ENCODE assay signal across 1 cellular context in the genomic region with DNA sequence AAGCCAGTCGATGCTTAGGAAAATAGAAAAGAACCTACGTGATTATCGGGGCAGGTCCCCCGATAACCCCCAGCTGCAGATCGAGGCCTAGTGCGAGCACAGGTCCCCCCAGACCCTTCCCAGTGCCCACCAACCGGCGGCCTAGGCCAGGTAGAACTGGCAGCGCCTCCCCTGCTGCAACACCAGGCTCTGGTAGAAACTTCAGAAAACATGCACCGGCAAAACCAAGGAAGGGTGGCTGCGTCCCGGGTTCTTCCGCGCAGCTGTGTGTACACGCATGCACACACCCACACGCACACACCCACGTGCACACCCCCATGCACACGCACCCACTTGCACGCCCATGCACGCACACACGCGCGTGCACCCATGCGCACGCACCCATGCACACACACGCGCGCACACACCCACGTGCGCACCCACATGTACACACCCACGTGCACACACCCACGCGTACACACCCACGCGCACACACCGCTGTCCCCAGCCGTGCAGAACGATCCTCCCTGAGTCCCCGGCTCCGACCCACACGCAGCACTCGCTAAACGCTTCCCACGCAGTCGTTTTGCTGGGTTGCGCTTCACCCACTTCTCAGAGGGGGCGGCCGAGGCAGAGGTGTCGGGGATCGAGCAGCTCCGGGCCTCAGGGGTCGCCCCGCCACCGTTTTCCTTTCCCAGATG.
TF ChIP-seq lines count a peak whose summit lies in the region.

No MANE protein-coding gene starts in this region.

TF ChIP-seq in endothelial cell of umbilical vein, 7 proteins besides CTCF, POLR2A, EP300 and RAD21:
- peak; percentile 35 for TF ChIP-seq EZH2 (IDR thresholded peaks at IDR 0.05; ENCODE audit: borderline replicate concordance, low read depth, low read length, severe bottlenecking)
- no peak for TF ChIP-seq FOS (IDR thresholded peaks at IDR 0.05; ENCODE audit: borderline replicate concordance, insufficient read depth, low read length)
- TF ChIP-seq JUN (IDR thresholded peaks at IDR 0.05; ENCODE audit: borderline replicate concordance, insufficient read depth, insufficient read length, low read depth) = no peak
- no peak for TF ChIP-seq MYC (IDR thresholded peaks at IDR 0.05; ENCODE audit: low read depth, low read length)
